Comparison of ENCODE assay signal across 12 cellular contexts in genomic region chr22:17569971-17570511, GRCh38. TPM values are rescaled to one million over a fixed set of nuclear protein-coding genes. Genes with fewer than 3 reads are reported as not detected.
DNase-seq lines count a peak whose midpoint lies in the region; ATAC-seq and TF ChIP-seq lines count a peak whose summit lies in the region.
"Had no signal": no experiment of that assay in that cellular context is flagged by ENCODE, and none has a peak within 500 bp of the region (broad histone marks: within the 10 kb centered on the region; RNA-seq: fewer than 3 reads in every experiment).

No MANE protein-coding gene starts in this region.

- no peak overlapping the region for H3K27ac Mint-ChIP-seq in activated naive CD4-positive, alpha-beta T cell treated with anti-CD3 and anti-CD28 coated beads, Interleukin-2, amount 10 ng/mL, durations not matched to agents 7 days and 5 days
- no peak overlapping the region for H3K27ac Mint-ChIP-seq in activated naive CD8-positive, alpha-beta T cell treated with anti-CD3 and anti-CD28 coated beads, Interleukin-2, amount 50 U/mL, for 24 hours
- H3K27ac Mint-ChIP-seq: activated naive CD4-positive, alpha-beta T cell treated with anti-CD3 and anti-CD28 coated beads, Interleukin-2, amount 50 U/mL, for 24 hours; CD14-positive monocyte; immature natural killer cell had no signal

- H3K36me3 ChIP-seq in Peyer's patch: no peaks in the 10 kb centered on the region

- TF ChIP-seq CTCF in C4-2B (conservative IDR thresholded peaks at IDR 0.05) (no peak), Peyer's patch (IDR thresholded peaks at IDR 0.05) (no peak)

- H3K27me3 ChIP-seq in Peyer's patch: no peaks in the 10 kb centered on the region

- H3K4me1 ChIP-seq in Peyer's patch: peaks cover 0 to 14% (median 0%) of the 10 kb centered on the region in 4 donors

- H3K9me3 ChIP-seq in Peyer's patch: no peaks in the 10 kb centered on the region

- H3K36me3 Mint-ChIP-seq in activated naive CD4-positive, alpha-beta T cell treated with anti-CD3 and anti-CD28 coated beads, Interleukin-2, amount 10 ng/mL, durations not matched to agents 7 days and 5 days: no peaks in the 10 kb centered on the region
- H3K36me3 Mint-ChIP-seq in activated naive CD8-positive, alpha-beta T cell treated with anti-CD3 and anti-CD28 coated beads, Interleukin-2, amount 50 U/mL, for 24 hours (ENCODE audit: low read depth): no peaks in the 10 kb centered on the region
- H3K36me3 Mint-ChIP-seq: activated naive CD4-positive, alpha-beta T cell treated with anti-CD3 and anti-CD28 coated beads, Interleukin-2, amount 50 U/mL, for 24 hours; CD14-positive monocyte; immature natural killer cell had no signal

- no peaks in the 10 kb centered on the region for H3K9me3 Mint-ChIP-seq in activated naive CD4-positive, alpha-beta T cell treated with anti-CD3 and anti-CD28 coated beads, Interleukin-2, amount 10 ng/mL, durations not matched to agents 7 days and 5 days
- H3K9me3 Mint-ChIP-seq in activated naive CD8-positive, alpha-beta T cell treated with anti-CD3 and anti-CD28 coated beads, Interleukin-2, amount 50 U/mL, for 24 hours: no peaks in the 10 kb centered on the region
- H3K9me3 Mint-ChIP-seq: activated naive CD4-positive, alpha-beta T cell treated with anti-CD3 and anti-CD28 coated beads, Interleukin-2, amount 50 U/mL, for 24 hours; immature natural killer cell had no signal

- peak in 1 of 3 donors; percentile 53 for DNase-seq in Peyer's patch
- peak; percentile 35 for DNase-seq in foreskin melanocyte
- peak in 31 of 56 donors; percentile 17 to 73 (median 39) for DNase-seq in nucleus accumbens (lab: John Stamatoyannopoulos, UW)
- DNase-seq in activated naive CD4-positive, alpha-beta T cell treated with anti-CD3 and anti-CD28 coated beads, Interleukin-2, amount 10 ng/mL, durations not matched to agents 7 days and 5 days: no peak
- no peak for DNase-seq in NCI-H510A (lab: John Stamatoyannopoulos, UW)
- DNase-seq in activated naive CD8-positive, alpha-beta T cell treated with anti-CD3 and anti-CD28 coated beads, Interleukin-2, amount 50 U/mL, for 24 hours: no peak
- DNase-seq: immature natural killer cell had no signal

- no peak overlapping the region for H3K4me3 Mint-ChIP-seq in activated naive CD4-positive, alpha-beta T cell treated with anti-CD3 and anti-CD28 coated beads, Interleukin-2, amount 10 ng/mL, durations not matched to agents 7 days and 5 days
- no peak overlapping the region for H3K4me3 Mint-ChIP-seq in activated naive CD8-positive, alpha-beta T cell treated with anti-CD3 and anti-CD28 coated beads, Interleukin-2, amount 50 U/mL, for 24 hours
- H3K4me3 Mint-ChIP-seq: activated naive CD4-positive, alpha-beta T cell treated with anti-CD3 and anti-CD28 coated beads, Interleukin-2, amount 50 U/mL, for 24 hours; immature natural killer cell had no signal

- H3K27ac ChIP-seq in C4-2B: peak overlapping the region; percentile 2; the same call in 1 of the 2 replicates
- peak overlapping the region; percentile 60 to 87 (median 74) for H3K27ac ChIP-seq in Peyer's patch
- H3K27ac ChIP-seq: SK-N-MC had no signal

- no peak for ATAC-seq in activated naive CD8-positive, alpha-beta T cell treated with anti-CD3 and anti-CD28 coated beads, Interleukin-2, amount 50 U/mL, for 24 hours
- ATAC-seq in GM19328 (IDR thresholded peaks at IDR 0.05; ENCODE audit: unreplicated experiment): no peak

- H3K4me3 ChIP-seq in Peyer's patch: peak overlapping the region in 1 of 4 donors; percentile 39
- H3K4me3 ChIP-seq: SK-N-MC had no signal

- TF ChIP-seq POLR2A in Peyer's patch (IDR thresholded peaks at IDR 0.05): no peak

- CTCF ChIA-PET in activated naive CD4-positive, alpha-beta T cell treated with anti-CD3 and anti-CD28 coated beads, Interleukin-2, amount 10 ng/mL, durations not matched to agents 7 days and 5 days (lab: Charles Lee): interaction anchor here (0.9 to 1.0 kb wide), 2 partner anchors 68 to 398 kb away, joined by 3 read pairs; no protein-coding TSS in a partner anchor

- H3K4me1 Mint-ChIP-seq in activated naive CD4-positive, alpha-beta T cell treated with anti-CD3 and anti-CD28 coated beads, Interleukin-2, amount 10 ng/mL, durations not matched to agents 7 days and 5 days: no peaks in the 10 kb centered on the region
- no peaks in the 10 kb centered on the region for H3K4me1 Mint-ChIP-seq in activated naive CD8-positive, alpha-beta T cell treated with anti-CD3 and anti-CD28 coated beads, Interleukin-2, amount 50 U/mL, for 24 hours
- H3K4me1 Mint-ChIP-seq: activated naive CD4-positive, alpha-beta T cell treated with anti-CD3 and anti-CD28 coated beads, Interleukin-2, amount 50 U/mL, for 24 hours; CD14-positive monocyte; immature natural killer cell had no signal

- H3K27me3 Mint-ChIP-seq in activated naive CD4-positive, alpha-beta T cell treated with anti-CD3 and anti-CD28 coated beads, Interleukin-2, amount 10 ng/mL, durations not matched to agents 7 days and 5 days: peaks cover 20% of the 10 kb centered on the region
- H3K27me3 Mint-ChIP-seq in activated naive CD8-positive, alpha-beta T cell treated with anti-CD3 and anti-CD28 coated beads, Interleukin-2, amount 50 U/mL, for 24 hours: peaks cover 3% of the 10 kb centered on the region

RNA-seq across cellular contexts. Expression of gene SLC25A18, which starts 6.7 kb away (rescaled TPM):
- total RNA-seq in Peyer's patch: 1 to 10 TPM in 3 of 4 donors, not detected in 1; 1.9 to 8.3 (median 5.5) TPM

RNA-seq across cellular contexts. Expression of gene ATP6V1E1, which starts 58.5 kb away (rescaled TPM):
- total RNA-seq in Peyer's patch: 10 to 100 TPM; 64.4 to 70.9 (median 66.5) TPM

Comparison
In these comparisons a context has a peak if more than half of its experiments do, and no peak if none do; other contexts are left out.
1. DNase-seq: peak in foreskin melanocyte (single experiment) and nucleus accumbens (31 of 56); none in activated naive CD4-positive, alpha-beta T cell treated with anti-CD3 and anti-CD28 coated beads, Interleukin-2, amount 10 ng/mL, durations not matched to agents 7 days and 5 days (single experiment), NCI-H510A (single experiment) and activated naive CD8-positive, alpha-beta T cell treated with anti-CD3 and anti-CD28 coated beads, Interleukin-2, amount 50 U/mL, for 24 hours (single experiment).